Comparison of ENCODE assay signal across 1 cellular context in genomic region chr1:62386351-62387121, GRCh38.
TF ChIP-seq lines count a peak whose summit lies in the region.

No MANE protein-coding gene starts in this region.

TF ChIP-seq in HepG2, 621 proteins besides CTCF, POLR2A, EP300 and RAD21 (continued from another document and continues in another):
- TF ChIP-seq, protein P1, sequence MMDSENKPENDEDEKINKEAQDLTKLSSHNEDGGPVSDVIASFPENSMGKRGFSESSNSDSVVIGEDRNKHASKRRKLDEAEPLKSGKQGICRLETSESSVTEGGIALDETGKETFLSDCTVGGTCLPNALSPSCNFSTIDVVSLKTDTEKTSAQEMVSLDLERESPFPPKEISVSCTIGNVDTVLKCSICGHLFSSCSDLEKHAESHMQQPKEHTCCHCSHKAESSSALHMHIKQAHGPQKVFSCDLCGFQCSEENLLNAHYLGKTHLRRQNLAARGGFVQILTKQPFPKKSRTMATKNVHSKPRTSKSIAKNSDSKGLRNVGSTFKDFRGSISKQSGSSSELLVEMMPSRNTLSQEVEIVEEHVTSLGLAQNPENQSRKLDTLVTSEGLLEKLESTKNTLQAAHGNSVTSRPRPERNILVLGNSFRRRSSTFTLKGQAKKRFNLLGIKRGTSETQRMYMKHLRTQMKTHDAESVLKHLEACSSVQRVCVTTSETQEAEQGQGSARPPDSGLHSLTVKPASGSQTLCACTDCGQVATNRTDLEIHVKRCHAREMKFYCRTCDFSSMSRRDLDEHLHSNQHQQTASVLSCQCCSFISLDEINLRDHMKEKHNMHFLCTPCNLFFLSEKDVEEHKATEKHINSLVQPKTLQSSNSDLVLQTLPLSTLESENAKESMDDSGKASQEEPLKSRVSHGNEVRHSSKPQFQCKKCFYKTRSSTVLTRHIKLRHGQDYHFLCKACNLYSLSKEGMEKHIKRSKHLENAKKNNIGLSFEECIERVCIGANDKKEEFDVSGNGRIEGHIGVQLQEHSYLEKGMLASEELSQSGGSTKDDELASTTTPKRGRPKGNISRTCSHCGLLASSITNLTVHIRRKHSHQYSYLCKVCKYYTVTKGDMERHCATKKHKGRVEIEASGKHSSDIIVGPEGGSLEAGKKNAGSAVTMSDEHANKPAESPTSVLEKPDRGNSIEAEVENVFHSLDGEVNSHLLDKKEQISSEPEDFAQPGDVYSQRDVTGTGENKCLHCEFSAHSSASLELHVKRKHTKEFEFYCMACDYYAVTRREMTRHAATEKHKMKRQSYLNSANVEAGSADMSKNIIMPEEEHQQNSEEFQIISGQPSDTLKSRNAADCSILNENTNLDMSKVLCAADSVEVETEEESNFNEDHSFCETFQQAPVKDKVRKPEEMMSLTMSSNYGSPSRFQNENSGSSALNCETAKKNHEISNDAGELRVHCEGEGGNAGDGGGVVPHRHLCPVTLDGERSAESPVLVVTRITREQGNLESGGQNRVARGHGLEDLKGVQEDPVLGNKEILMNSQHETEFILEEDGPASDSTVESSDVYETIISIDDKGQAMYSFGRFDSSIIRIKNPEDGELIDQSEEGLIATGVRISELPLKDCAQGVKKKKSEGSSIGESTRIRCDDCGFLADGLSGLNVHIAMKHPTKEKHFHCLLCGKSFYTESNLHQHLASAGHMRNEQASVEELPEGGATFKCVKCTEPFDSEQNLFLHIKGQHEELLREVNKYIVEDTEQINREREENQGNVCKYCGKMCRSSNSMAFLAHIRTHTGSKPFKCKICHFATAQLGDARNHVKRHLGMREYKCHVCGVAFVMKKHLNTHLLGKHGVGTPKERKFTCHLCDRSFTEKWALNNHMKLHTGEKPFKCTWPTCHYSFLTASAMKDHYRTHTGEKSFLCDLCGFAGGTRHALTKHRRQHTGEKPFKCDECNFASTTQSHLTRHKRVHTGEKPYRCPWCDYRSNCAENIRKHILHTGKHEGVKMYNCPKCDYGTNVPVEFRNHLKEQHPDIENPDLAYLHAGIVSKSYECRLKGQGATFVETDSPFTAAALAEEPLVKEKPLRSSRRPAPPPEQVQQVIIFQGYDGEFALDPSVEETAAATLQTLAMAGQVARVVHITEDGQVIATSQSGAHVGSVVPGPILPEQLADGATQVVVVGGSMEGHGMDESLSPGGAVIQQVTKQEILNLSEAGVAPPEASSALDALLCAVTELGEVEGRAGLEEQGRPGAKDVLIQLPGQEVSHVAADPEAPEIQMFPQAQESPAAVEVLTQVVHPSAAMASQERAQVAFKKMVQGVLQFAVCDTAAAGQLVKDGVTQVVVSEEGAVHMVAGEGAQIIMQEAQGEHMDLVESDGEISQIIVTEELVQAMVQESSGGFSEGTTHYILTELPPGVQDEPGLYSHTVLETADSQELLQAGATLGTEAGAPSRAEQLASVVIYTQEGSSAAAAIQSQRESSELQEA (CRISPR knock-in tag; IDR thresholded peaks at IDR 0.05; ENCODE audit: not compliant biosample characterization): no peak
- no peak for TF ChIP-seq PBX2 (CRISPR knock-in tag; IDR thresholded peaks at IDR 0.05)
- no peak for TF ChIP-seq ZMAT3 (CRISPR knock-in tag; conservative IDR thresholded peaks at IDR 0.05)
- TF ChIP-seq, protein P2, sequence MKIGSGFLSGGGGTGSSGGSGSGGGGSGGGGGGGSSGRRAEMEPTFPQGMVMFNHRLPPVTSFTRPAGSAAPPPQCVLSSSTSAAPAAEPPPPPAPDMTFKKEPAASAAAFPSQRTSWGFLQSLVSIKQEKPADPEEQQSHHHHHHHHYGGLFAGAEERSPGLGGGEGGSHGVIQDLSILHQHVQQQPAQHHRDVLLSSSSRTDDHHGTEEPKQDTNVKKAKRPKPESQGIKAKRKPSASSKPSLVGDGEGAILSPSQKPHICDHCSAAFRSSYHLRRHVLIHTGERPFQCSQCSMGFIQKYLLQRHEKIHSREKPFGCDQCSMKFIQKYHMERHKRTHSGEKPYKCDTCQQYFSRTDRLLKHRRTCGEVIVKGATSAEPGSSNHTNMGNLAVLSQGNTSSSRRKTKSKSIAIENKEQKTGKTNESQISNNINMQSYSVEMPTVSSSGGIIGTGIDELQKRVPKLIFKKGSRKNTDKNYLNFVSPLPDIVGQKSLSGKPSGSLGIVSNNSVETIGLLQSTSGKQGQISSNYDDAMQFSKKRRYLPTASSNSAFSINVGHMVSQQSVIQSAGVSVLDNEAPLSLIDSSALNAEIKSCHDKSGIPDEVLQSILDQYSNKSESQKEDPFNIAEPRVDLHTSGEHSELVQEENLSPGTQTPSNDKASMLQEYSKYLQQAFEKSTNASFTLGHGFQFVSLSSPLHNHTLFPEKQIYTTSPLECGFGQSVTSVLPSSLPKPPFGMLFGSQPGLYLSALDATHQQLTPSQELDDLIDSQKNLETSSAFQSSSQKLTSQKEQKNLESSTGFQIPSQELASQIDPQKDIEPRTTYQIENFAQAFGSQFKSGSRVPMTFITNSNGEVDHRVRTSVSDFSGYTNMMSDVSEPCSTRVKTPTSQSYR (CRISPR knock-in tag; IDR thresholded peaks at IDR 0.05; ENCODE audit: borderline replicate concordance): no peak
- TF ChIP-seq ZNF24 (IDR thresholded peaks at IDR 0.05): no peak
- TF ChIP-seq ZNF784 (CRISPR knock-in tag; IDR thresholded peaks at IDR 0.05; ENCODE audit: borderline replicate concordance): no peak
- no peak for TF ChIP-seq ZNF782 (CRISPR knock-in tag; IDR thresholded peaks at IDR 0.05; ENCODE audit: borderline replicate concordance)
- TF ChIP-seq GPN1 (CRISPR knock-in tag; IDR thresholded peaks at IDR 0.05; ENCODE audit: borderline replicate concordance): no peak
- TF ChIP-seq GABPB1 (CRISPR knock-in tag; IDR thresholded peaks at IDR 0.05): no peak
- no peak for TF ChIP-seq EZH2 (conservative IDR thresholded peaks at IDR 0.05; ENCODE audit: low read depth, low read length)
- no peak for TF ChIP-seq SRSF9 (IDR thresholded peaks at IDR 0.05; ENCODE audit: borderline replicate concordance, insufficient read depth, low read depth, low read length, poor library complexity, severe bottlenecking)
- no peak for TF ChIP-seq THYN1 (CRISPR knock-in tag; IDR thresholded peaks at IDR 0.05; ENCODE audit: borderline replicate concordance, low read depth)
- peak; percentile 62 for TF ChIP-seq CEBPG (CRISPR knock-in tag; IDR thresholded peaks at IDR 0.05)
- TF ChIP-seq ZNF30 (CRISPR knock-in tag; IDR thresholded peaks at IDR 0.05): no peak
- TF ChIP-seq ZNF710 (CRISPR knock-in tag; IDR thresholded peaks at IDR 0.05; ENCODE audit: borderline replicate concordance): peak; percentile 70; the same call in 1 of the 2 replicates
- 0 out of 2 replicates have a peak, but pooled peaks have one; percentile 46 for TF ChIP-seq PPARG (CRISPR knock-in tag; conservative IDR thresholded peaks at IDR 0.05)
- no peak for TF ChIP-seq AGO2 (optimal IDR thresholded peaks at IDR 0.05; ENCODE audit: low read depth, low read length)
- no peak for TF ChIP-seq ZNF878 (CRISPR knock-in tag; IDR thresholded peaks at IDR 0.05)
- TF ChIP-seq ZNF280D (CRISPR knock-in tag; IDR thresholded peaks at IDR 0.05): no peak
- TF ChIP-seq ZNF383 (CRISPR knock-in tag; IDR thresholded peaks at IDR 0.05; ENCODE audit: borderline replicate concordance): no peak
- TF ChIP-seq CCDC6 (CRISPR knock-in tag; IDR thresholded peaks at IDR 0.05): no peak
- TF ChIP-seq SOX6 (IDR thresholded peaks at IDR 0.05): no peak
- TF ChIP-seq SOX6 (CRISPR knock-in tag; IDR thresholded peaks at IDR 0.05): peak; percentile 90
- no peak for TF ChIP-seq HINFP (CRISPR knock-in tag; IDR thresholded peaks at IDR 0.05; ENCODE audit: low read depth)
- no peak for TF ChIP-seq ZNF713 (CRISPR knock-in tag; IDR thresholded peaks at IDR 0.05)
- 0 out of 2 replicates have a peak, but pooled peaks have one; percentile 46 for TF ChIP-seq MIER2 (CRISPR knock-in tag; IDR thresholded peaks at IDR 0.05)
- no peak for TF ChIP-seq ETV5 (CRISPR knock-in tag; IDR thresholded peaks at IDR 0.05; ENCODE audit: borderline replicate concordance)
- TF ChIP-seq, protein P3, sequence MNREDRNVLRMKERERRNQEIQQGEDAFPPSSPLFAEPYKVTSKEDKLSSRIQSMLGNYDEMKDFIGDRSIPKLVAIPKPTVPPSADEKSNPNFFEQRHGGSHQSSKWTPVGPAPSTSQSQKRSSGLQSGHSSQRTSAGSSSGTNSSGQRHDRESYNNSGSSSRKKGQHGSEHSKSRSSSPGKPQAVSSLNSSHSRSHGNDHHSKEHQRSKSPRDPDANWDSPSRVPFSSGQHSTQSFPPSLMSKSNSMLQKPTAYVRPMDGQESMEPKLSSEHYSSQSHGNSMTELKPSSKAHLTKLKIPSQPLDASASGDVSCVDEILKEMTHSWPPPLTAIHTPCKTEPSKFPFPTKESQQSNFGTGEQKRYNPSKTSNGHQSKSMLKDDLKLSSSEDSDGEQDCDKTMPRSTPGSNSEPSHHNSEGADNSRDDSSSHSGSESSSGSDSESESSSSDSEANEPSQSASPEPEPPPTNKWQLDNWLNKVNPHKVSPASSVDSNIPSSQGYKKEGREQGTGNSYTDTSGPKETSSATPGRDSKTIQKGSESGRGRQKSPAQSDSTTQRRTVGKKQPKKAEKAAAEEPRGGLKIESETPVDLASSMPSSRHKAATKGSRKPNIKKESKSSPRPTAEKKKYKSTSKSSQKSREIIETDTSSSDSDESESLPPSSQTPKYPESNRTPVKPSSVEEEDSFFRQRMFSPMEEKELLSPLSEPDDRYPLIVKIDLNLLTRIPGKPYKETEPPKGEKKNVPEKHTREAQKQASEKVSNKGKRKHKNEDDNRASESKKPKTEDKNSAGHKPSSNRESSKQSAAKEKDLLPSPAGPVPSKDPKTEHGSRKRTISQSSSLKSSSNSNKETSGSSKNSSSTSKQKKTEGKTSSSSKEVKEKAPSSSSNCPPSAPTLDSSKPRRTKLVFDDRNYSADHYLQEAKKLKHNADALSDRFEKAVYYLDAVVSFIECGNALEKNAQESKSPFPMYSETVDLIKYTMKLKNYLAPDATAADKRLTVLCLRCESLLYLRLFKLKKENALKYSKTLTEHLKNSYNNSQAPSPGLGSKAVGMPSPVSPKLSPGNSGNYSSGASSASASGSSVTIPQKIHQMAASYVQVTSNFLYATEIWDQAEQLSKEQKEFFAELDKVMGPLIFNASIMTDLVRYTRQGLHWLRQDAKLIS (CRISPR knock-in tag; IDR thresholded peaks at IDR 0.05): no peak
- TF ChIP-seq ZNF788 (CRISPR knock-in tag; IDR thresholded peaks at IDR 0.05; ENCODE audit: borderline replicate concordance): no peak
- TF ChIP-seq KDM3A (CRISPR knock-in tag; IDR thresholded peaks at IDR 0.05; ENCODE audit: low read depth): no peak
- TF ChIP-seq ISL2 (CRISPR knock-in tag; IDR thresholded peaks at IDR 0.05): peak; percentile 51; the same call in 1 of the 2 replicates
- TF ChIP-seq LCORL (IDR thresholded peaks at IDR 0.05): no peak
- TF ChIP-seq LCORL (CRISPR knock-in tag; IDR thresholded peaks at IDR 0.05): no peak
- TF ChIP-seq SP2 (CRISPR knock-in tag; IDR thresholded peaks at IDR 0.05): no peak
- no peak for TF ChIP-seq ZFP62 (CRISPR knock-in tag; IDR thresholded peaks at IDR 0.05)
- no peak for TF ChIP-seq ATRX (CRISPR knock-in tag; IDR thresholded peaks at IDR 0.05; ENCODE audit: borderline replicate concordance)
